In the genomic region with DNA sequence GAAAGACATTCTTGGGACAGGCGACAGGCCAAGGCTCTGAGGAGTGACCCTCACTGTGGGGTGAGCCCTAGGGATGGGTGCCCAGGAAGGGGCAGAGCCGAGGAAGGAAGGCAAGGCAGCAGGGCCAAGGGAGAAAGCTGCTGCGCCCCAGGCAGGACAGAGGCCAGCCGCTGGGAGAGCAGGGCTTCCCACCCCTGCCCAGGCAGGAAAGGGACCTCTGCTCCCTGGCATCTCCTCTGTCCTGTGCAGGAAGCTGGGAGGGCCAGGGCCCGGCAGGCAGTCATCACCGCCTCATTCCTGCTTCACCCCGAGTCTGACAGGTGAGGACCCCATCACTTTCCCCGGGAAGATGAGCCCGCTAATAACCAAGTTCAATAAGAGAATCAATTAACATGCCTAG, we compare ENCODE assay signal across 24 cellular contexts.
"Had no signal": no experiment of that assay in that cellular context is flagged by ENCODE, and none has a peak within 500 bp of the region (broad histone marks: within the 10 kb centered on the region; RNA-seq: fewer than 3 reads in every experiment).

No MANE protein-coding gene starts in this region.

- H3K9ac ChIP-seq: parathyroid adenoma had no signal

- H3K27ac ChIP-seq: ovary, parathyroid adenoma, psoas muscle, right lobe of liver, sigmoid colon, stomach, thoracic aorta, thyroid gland, tibial nerve, upper lobe of left lung had no signal

- H3K9me3 ChIP-seq: ovary, psoas muscle, right lobe of liver, sigmoid colon, stomach, thoracic aorta, thyroid gland, tibial nerve, upper lobe of left lung had no signal

- ATAC-seq: naive thymus-derived CD8-positive, alpha-beta T cell; natural killer cell treated with Interleukin-12 subunit alpha and Interleukin-12 subunit beta and Interleukin-15 and Interleukin-18, amount 100 ng/mL, for 72 hours; psoas muscle; right cardiac atrium; stimulated activated effector memory CD8-positive, alpha-beta T cell treated with anti-CD3 and anti-CD28 coated beads, Interleukin-12 subunit alpha, Interleukin-12 subunit beta, amount 100 ng/mL, for 72 hours; stimulated activated naive B cell treated with anti-CD40 and anti-IgM and Interleukin-4, amounts not matched to agents 10 μg/mL and 1 μg/mL and 100 μg/mL, for 72 hours had no signal

- DNase-seq: naive thymus-derived CD8-positive, alpha-beta T cell; nephron progenitor cell; occipital lobe; ovary; psoas muscle; right cardiac atrium; right lobe of liver; sigmoid colon; small intestine; stimulated activated CD4-positive, alpha-beta T cell treated with anti-CD3 and anti-CD28 coated beads, Interleukin-15, amount 100 ng/mL, for 24 hours; stimulated activated CD4-positive, alpha-beta T cell treated with anti-CD3 and anti-CD28 coated beads, Interleukin-2, amount 100 ng/mL, for 24 hours; stimulated activated CD4-positive, alpha-beta T cell treated with anti-CD3 and anti-CD28 coated beads, Interleukin-2, amount 100 ng/mL, for 48 hours; stimulated activated CD4-positive, alpha-beta T cell treated with anti-CD3 and anti-CD28 coated beads, Interleukin-4, amount 100 ng/mL, for 24 hours; stimulated activated naive B cell treated with anti-CD40 and anti-IgM and Interleukin-4, amounts not matched to agents 10 μg/mL and 1 μg/mL and 100 μg/mL, for 72 hours; stimulated activated naive CD4-positive, alpha-beta T cell treated with Interleukin-2 at 50 U/mL for 16 hours; stomach; thyroid gland; trophoblast cell had no signal

- H3K4me3 ChIP-seq: ovary, psoas muscle, right lobe of liver, sigmoid colon, stomach, thoracic aorta, thyroid gland, tibial nerve, upper lobe of left lung had no signal

- H3K4me1 ChIP-seq: parathyroid adenoma, psoas muscle, right lobe of liver, sigmoid colon, stomach, thyroid gland, tibial nerve, upper lobe of left lung had no signal

- H3K27me3 ChIP-seq: ovary, right lobe of liver, thyroid gland, upper lobe of left lung had no signal

- H3K36me3 ChIP-seq: ovary, right lobe of liver, sigmoid colon, stomach, thoracic aorta, thyroid gland, tibial nerve, upper lobe of left lung had no signal

- H2AFZ ChIP-seq: parathyroid adenoma had no signal
